ENCODE assay signal across 25 cellular contexts in the genomic region with DNA sequence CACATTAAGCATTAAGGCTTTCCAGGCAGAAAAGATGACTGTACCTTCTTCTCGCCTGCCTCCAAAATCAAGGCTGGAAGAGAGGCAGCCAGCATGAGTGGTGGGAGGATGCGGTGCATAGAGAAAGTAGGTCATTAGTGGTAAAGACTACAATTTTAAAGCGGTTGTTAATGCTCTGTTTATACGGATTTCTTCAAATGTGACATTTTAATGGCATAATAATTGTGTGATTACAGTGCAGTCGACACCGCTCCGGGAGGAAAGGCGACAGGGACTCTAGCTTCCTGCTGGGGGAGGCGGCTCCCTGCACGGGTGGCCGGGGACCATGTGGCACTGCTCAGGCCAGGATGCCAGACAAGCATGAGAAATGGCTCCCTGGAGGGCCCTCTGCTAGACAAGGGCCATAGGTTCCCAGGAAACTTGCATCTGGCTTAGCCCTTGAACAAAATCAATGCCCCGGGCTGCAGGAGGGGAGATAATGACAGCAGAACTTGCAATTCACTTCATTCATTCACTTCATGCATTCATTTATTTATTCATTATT.
DNase-seq lines count a peak whose midpoint lies in the region; ATAC-seq, FAIRE-seq and TF ChIP-seq lines count a peak whose summit lies in the region.
"Had no signal": no experiment of that assay in that cellular context is flagged by ENCODE, and none has a peak within 500 bp of the region (broad histone marks: within the 10 kb centered on the region; RNA-seq: fewer than 3 reads in every experiment).

No MANE protein-coding gene starts in this region.

- no peak overlapping the region for H3K4me2 ChIP-seq in K562 (ENCODE audit: insufficient read depth, low read length)

- TF ChIP-seq CTCF in K562 (IDR thresholded peaks at IDR 0.05 in 2 of 3, conservative IDR thresholded peaks at IDR 0.05 in 1 of 3; ENCODE audit: insufficient read depth in 2 of 3, low read depth in 1 of 3, low read length in 3 of 3) = no peak

- no peaks in the 10 kb centered on the region for H3K9me3 ChIP-seq in K562 (replicated peaks; ENCODE audit: control insufficient read depth, insufficient read depth, low read depth, low read length)
- H3K9me3 ChIP-seq in effector memory CD4-positive, alpha-beta T cell (ENCODE audit: control insufficient read depth, low read length) = no peaks in the 10 kb centered on the region
- H3K9me3 ChIP-seq: body of pancreas, Peyer's patch, testis, uterus had no signal

- no peak overlapping the region for H3K27ac ChIP-seq in K562 (ENCODE audit: extremely low read depth, low read depth, low read length)
- H3K27ac ChIP-seq in effector memory CD4-positive, alpha-beta T cell (ENCODE audit: insufficient read depth, low read length, poor library complexity, severe bottlenecking) = no peak overlapping the region
- H3K27ac ChIP-seq: body of pancreas, Peyer's patch, testis, uterus had no signal

- no TSS peak for BruUV-seq in K562 (replicated peaks; lab: Mats Ljungman, UMichigan)

- H3K36me3 ChIP-seq in K562 (ENCODE audit: control insufficient read depth, insufficient read depth, low read length) = no peaks in the 10 kb centered on the region
- no peaks in the 10 kb centered on the region for H3K36me3 ChIP-seq in effector memory CD4-positive, alpha-beta T cell (ENCODE audit: control insufficient read depth, insufficient read depth, low read length)
- H3K36me3 ChIP-seq: Peyer's patch, uterus had no signal

- H2AFZ ChIP-seq in K562 (ENCODE audit: low read depth, low read length) = no peak overlapping the region

- no peaks in the 10 kb centered on the region for H3K79me2 ChIP-seq in K562 (ENCODE audit: control insufficient read depth, insufficient read depth, low read length)

- DNase-seq in NCI-H524 (lab: John Stamatoyannopoulos, UW) = peak; percentile 15 to 48
- DNase-seq in NCI-H524 treated with DMSO at 0.1 percent for 48 hours (lab: John Stamatoyannopoulos, UW) = no peak
- peak; percentile 68 for DNase-seq in NCI-H2081 treated with DMSO at 0.1 percent for 48 hours (lab: John Stamatoyannopoulos, UW)
- no peak for DNase-seq in K562 (ENCODE audit: extremely low read depth in 1 of 4, low spot score in 3 of 4)
- DNase-seq in putamen (ENCODE audit: low spot score) = peak; percentile 75
- DNase-seq in AG08395 (ENCODE audit: low spot score) = no peak
- DNase-seq in effector memory CD4-positive, alpha-beta T cell = no peak
- DNase-seq: activated CD4-positive, alpha-beta memory T cell treated with anti-CD3 and anti-CD28 coated beads for 36 hours; left colon; NCI-H146; NCI-H446; Peyer's patch; right cardiac atrium; SIG-M5; stimulated activated CD4-positive, alpha-beta T cell treated with anti-CD3 and anti-CD28 coated beads, Interleukin-12 subunit alpha, Interleukin-12 subunit beta, amount 100 ng/mL, for 4 hours; stimulated activated CD4-positive, alpha-beta T cell treated with anti-CD3 and anti-CD28 coated beads, Interleukin-4, amount 100 ng/mL, for 4 hours; stimulated activated naive CD4-positive, alpha-beta T cell treated with Interleukin-2 at 50 U/mL for 16 hours; T-helper 1 cell; testis; uterus had no signal

- H3K4me3 ChIP-seq in K562 = no peak overlapping the region
- H3K4me3 ChIP-seq in effector memory CD4-positive, alpha-beta T cell (ENCODE audit: insufficient read depth, low read depth, low read length, poor library complexity, severe bottlenecking) = no peak overlapping the region
- H3K4me3 ChIP-seq: body of pancreas, Peyer's patch, testis, uterus had no signal

- WGBS in K562 (ENCODE audit: insufficient coverage, low coverage, missing lambda C conversion rate) = 0% methylated on average over 12 of the region's 12 CpGs

- FAIRE-seq in K562 (lab: Jason Lieb, UNC) = no peak
- FAIRE-seq: A204.1, GM19239 had no signal

- no peak overlapping the region for H3K9ac ChIP-seq in K562 (ENCODE audit: insufficient read depth in 1 of 2, low read depth in 2 of 2, low read length in 2 of 2)

- no peak for ATAC-seq in K562
- ATAC-seq in HG03039 (IDR thresholded peaks at IDR 0.05; ENCODE audit: unreplicated experiment) = no peak
- ATAC-seq: activated CD4-positive, CD25-positive, alpha-beta regulatory T cell treated with anti-CD3 and anti-CD28 coated beads, Interleukin-2, amount 50 U/mL, for 24 hours; body of pancreas; left colon; right cardiac atrium had no signal

- no peaks in the 10 kb centered on the region for H3K4me1 ChIP-seq in K562 (replicated peaks in 1 of 2; ENCODE audit: control insufficient read depth in 2 of 2, insufficient read depth in 2 of 2, low read length in 2 of 2)
- no peaks in the 10 kb centered on the region for H3K4me1 ChIP-seq in effector memory CD4-positive, alpha-beta T cell (ENCODE audit: control insufficient read depth, insufficient read depth, low read length, poor library complexity, severe bottlenecking)
- H3K4me1 ChIP-seq: body of pancreas, Peyer's patch, uterus had no signal

- no peak for TF ChIP-seq EP300 in K562 (IDR thresholded peaks at IDR 0.05; ENCODE audit: low read length)

- no peak for TF ChIP-seq RAD21 in K562 (CRISPR knock-in tag; conservative IDR thresholded peaks at IDR 0.05 in 1 of 2, IDR thresholded peaks at IDR 0.05 in 1 of 2)

- TF ChIP-seq POLR2A in K562 (conservative IDR thresholded peaks at IDR 0.05) = no peak

- no peaks in the 10 kb centered on the region; the same call in 1 of the 2 replicates for H4K20me1 ChIP-seq in K562 (replicated peaks; ENCODE audit: control insufficient read depth, insufficient read depth, low read length)

- POLR2A ChIA-PET in K562 (lab: Yijun Ruan, JAX) = no interaction called here

- H3K27me3 ChIP-seq in K562 (ENCODE audit: control insufficient read depth in 2 of 2, insufficient read depth in 2 of 2, low read length in 2 of 2) = peaks cover 2 to 36% of the 10 kb centered on the region in 2 experiments; a peak in 3 of 5 replicates
- H3K27me3 ChIP-seq in effector memory CD4-positive, alpha-beta T cell (replicated peaks; ENCODE audit: control insufficient read depth, insufficient read depth, low read length, poor library complexity, severe bottlenecking) = peaks cover 6% of the 10 kb centered on the region
- H3K27me3 ChIP-seq: body of pancreas, Peyer's patch, testis, uterus had no signal

- intact Hi-C loops in K562 (cut with micrococcal nuclease) = no loop called here

- in situ Hi-C loops in K562 (cut with MboI) = no loop called here

- no peaks in the 10 kb centered on the region for H3K9me1 ChIP-seq in K562 (ENCODE audit: control insufficient read depth, insufficient read depth, low read length)

- CTCF ChIA-PET in K562 (lab: Yijun Ruan, JAX; ENCODE audit: low intra/inter-chr PET ratio) = no interaction called here

TF ChIP-seq in K562, 482 proteins besides CTCF, POLR2A, EP300 and RAD21:
- TF ChIP-seq HLTF (IDR thresholded peaks at IDR 0.05) (no peak), ZNF24 (IDR thresholded peaks at IDR 0.05) (peak; percentile 63; the same call in 1 of the 2 replicates), POLR2AphosphoS5 (IDR thresholded peaks at IDR 0.05; ENCODE audit: control insufficient read depth, insufficient read depth, low read depth, low read length) (no peak), ZNF134 (CRISPR knock-in tag; conservative IDR thresholded peaks at IDR 0.05) (no peak), CEBPG (CRISPR knock-in tag; IDR thresholded peaks at IDR 0.05) (no peak), CEBPG (tag; conservative IDR thresholded peaks at IDR 0.05 in 1 of 2, IDR thresholded peaks at IDR 0.05 in 1 of 2) (no peak), NELFE (IDR thresholded peaks at IDR 0.05; ENCODE audit: insufficient read depth, insufficient read length) (no peak), CEBPB (tag; IDR thresholded peaks at IDR 0.05) (no peak), POLR3A (IDR thresholded peaks at IDR 0.05; ENCODE audit: borderline replicate concordance, extremely low read depth, insufficient read depth, insufficient read length) (no peak)
TF ChIP-seq in K562: peak in this region for 1.

Comparison
In these comparisons a context has a peak if more than half of its experiments do, and no peak if none do; other contexts are left out.
1. DNase-seq: peak in NCI-H524 (2 of 2), NCI-H2081 treated with DMSO at 0.1 percent for 48 hours (single experiment) and putamen (single experiment); none in NCI-H524 treated with DMSO at 0.1 percent for 48 hours (single experiment), K562 (0 of 4), AG08395 (single experiment) and effector memory CD4-positive, alpha-beta T cell (0 of 3).